17 cellular contexts compared by ENCODE assay signal in the genomic region with DNA sequence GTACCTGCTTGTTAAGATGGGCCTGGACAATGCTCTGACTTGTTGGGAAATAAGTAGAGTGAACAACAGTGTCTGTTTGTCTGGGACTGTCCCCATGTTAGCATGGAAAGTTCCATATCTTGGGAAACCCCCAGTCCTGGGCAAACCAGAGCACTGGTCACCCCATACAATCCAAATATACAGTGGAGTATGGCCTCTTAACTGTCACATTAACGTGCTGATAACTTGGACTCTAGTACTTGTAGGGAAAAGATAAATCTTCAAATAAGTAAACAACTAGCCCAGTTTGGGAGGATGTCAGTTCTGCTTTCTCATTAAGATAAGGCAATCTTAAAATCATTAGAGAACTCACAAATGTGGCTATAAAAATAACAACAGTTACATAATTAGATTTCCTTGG. TPM values are rescaled to one million over a fixed set of nuclear protein-coding genes. Genes with fewer than 3 reads are reported as not detected.
DNase-seq lines count a peak whose midpoint lies in the region; ATAC-seq and TF ChIP-seq lines count a peak whose summit lies in the region.
"Had no signal": no experiment of that assay in that cellular context is flagged by ENCODE, and none has a peak within 500 bp of the region (broad histone marks: within the 10 kb centered on the region; RNA-seq: fewer than 3 reads in every experiment).

No MANE protein-coding gene starts in this region.

- ATAC-seq in HG02588 (IDR thresholded peaks at IDR 0.05; ENCODE audit: unreplicated experiment) = peak; percentile 29
- no peak for ATAC-seq in HG03095 (IDR thresholded peaks at IDR 0.05; ENCODE audit: unreplicated experiment)
- ATAC-seq: left lung, sciatic nerve had no signal

- no peak for TF ChIP-seq CTCF in GM12865 (IDR thresholded peaks at IDR 0.05; ENCODE audit: insufficient read depth, low read depth, low read length, missing control alignments)

- no peak overlapping the region for H4K91ac ChIP-seq in mesenchymal stem cell (ENCODE audit: low read length)

- no peak overlapping the region for H3K23ac ChIP-seq in mesenchymal stem cell (ENCODE audit: low read length in 2 of 2)

- no peaks in the 10 kb centered on the region for H3K36me3 ChIP-seq in mesenchymal stem cell (ENCODE audit: control insufficient read depth in 1 of 2, insufficient read depth in 2 of 2, low read depth in 1 of 2, low read length in 2 of 2)
- H3K36me3 ChIP-seq: left lung, stomach, vagina had no signal

- H3K79me1 ChIP-seq in mesenchymal stem cell (replicated peaks; ENCODE audit: low read length, poor library complexity, severe bottlenecking) = no peaks in the 10 kb centered on the region

- no peak overlapping the region for H2BK12ac ChIP-seq in mesenchymal stem cell (ENCODE audit: low read length in 2 of 2)

- no peak overlapping the region for H3K14ac ChIP-seq in mesenchymal stem cell (ENCODE audit: low read length in 2 of 2)

- H3K4me3 ChIP-seq in GM12865 (ENCODE audit: low read depth, low read length) = no peak overlapping the region
- H3K4me3 ChIP-seq in mesenchymal stem cell (ENCODE audit: insufficient read depth in 1 of 2, low read depth in 1 of 2, low read length in 2 of 2) = no peak overlapping the region
- H3K4me3 ChIP-seq: coronary artery, hepatocyte, left lung, stomach, vagina had no signal

- H2BK120ac ChIP-seq in mesenchymal stem cell (ENCODE audit: low read depth, low read length) = no peak overlapping the region

- H3K4me3 Mint-ChIP-seq in activated CD4-positive, alpha-beta memory T cell treated with anti-CD3 and anti-CD28 coated beads, Interleukin-2, amount 10 ng/mL, durations not matched to agents 7 days and 5 days = no peak overlapping the region
- H3K4me3 Mint-ChIP-seq: nephron progenitor cell had no signal

- no CpG with 5 or more reads among the region's 1 CpG for WGBS in mesenchymal stem cell

- no peak overlapping the region for H3K27ac ChIP-seq in mesenchymal stem cell (ENCODE audit: low read length, poor library complexity, severe bottlenecking)
- H3K27ac ChIP-seq: coronary artery, hepatocyte, vagina had no signal

- H3K4me1 ChIP-seq in mesenchymal stem cell (ENCODE audit: control insufficient read depth, insufficient read depth, low read depth, low read length) = peaks cover 3% of the 10 kb centered on the region

- no peaks in the 10 kb centered on the region for H3K9me3 ChIP-seq in mesenchymal stem cell (ENCODE audit: control insufficient read depth, low read length)
- H3K9me3 ChIP-seq: left lung, stomach, vagina had no signal

- CTCF ChIA-PET in activated CD4-positive, alpha-beta memory T cell treated with anti-CD3 and anti-CD28 coated beads, Interleukin-2, amount 10 ng/mL, durations not matched to agents 7 days and 5 days (lab: Charles Lee) = interaction anchor here (1.4 to 4.4 kb wide), 3 partner anchors 13 to 50 kb away, joined by 3 to 20 read pairs (median 17); no protein-coding TSS in a partner anchor

- no peak overlapping the region for H2AK5ac ChIP-seq in mesenchymal stem cell (ENCODE audit: low read length, severe bottlenecking)

- H3K27me3 Mint-ChIP-seq in activated CD4-positive, alpha-beta memory T cell treated with anti-CD3 and anti-CD28 coated beads, Interleukin-2, amount 10 ng/mL, durations not matched to agents 7 days and 5 days = no peaks in the 10 kb centered on the region
- H3K27me3 Mint-ChIP-seq: CD4-positive, alpha-beta memory T cell had no signal

- no peak overlapping the region for H3K4ac ChIP-seq in mesenchymal stem cell (ENCODE audit: low read depth in 1 of 2, low read length in 2 of 2)

- H3K4me2 ChIP-seq in mesenchymal stem cell (ENCODE audit: low read length, poor library complexity, severe bottlenecking) = no peak overlapping the region
- H3K4me2 ChIP-seq: hepatocyte had no signal

- no peak overlapping the region for H4K8ac ChIP-seq in mesenchymal stem cell (ENCODE audit: low read length)

- POLR2A ChIA-PET in activated CD4-positive, alpha-beta memory T cell treated with anti-CD3 and anti-CD28 coated beads, Interleukin-2, amount 10 ng/mL, durations not matched to agents 7 days and 5 days (lab: Charles Lee) = interaction anchor here (2.0 to 4.4 kb wide), 4 partner anchors 34 to 144 kb away, joined by 5 to 28 read pairs (median 16); partner anchors contain the start of genes JAK2 and RCL1

- H2BK15ac ChIP-seq in mesenchymal stem cell (ENCODE audit: low read depth, poor library complexity, severe bottlenecking) = no peak overlapping the region

- peaks cover 57% of the 10 kb centered on the region for H3K4me1 Mint-ChIP-seq in activated CD4-positive, alpha-beta memory T cell treated with anti-CD3 and anti-CD28 coated beads, Interleukin-2, amount 10 ng/mL, durations not matched to agents 7 days and 5 days
- H3K4me1 Mint-ChIP-seq: nephron progenitor cell had no signal

- H3K27me3 ChIP-seq in mesenchymal stem cell (ENCODE audit: control insufficient read depth in 1 of 2, insufficient read depth in 1 of 2, low read length in 2 of 2) = no peaks in the 10 kb centered on the region
- H3K27me3 ChIP-seq: hepatocyte, left lung, stomach, vagina had no signal

- no peak overlapping the region for H3K9ac ChIP-seq in mesenchymal stem cell (ENCODE audit: low read length)

- no peak overlapping the region for H3K18ac ChIP-seq in mesenchymal stem cell (ENCODE audit: low read depth in 1 of 2, low read length in 2 of 2)

- no peak overlapping the region for H2AFZ ChIP-seq in mesenchymal stem cell (ENCODE audit: low read depth, low read length)
- H2AFZ ChIP-seq: hepatocyte had no signal

- H2BK5ac ChIP-seq in mesenchymal stem cell (ENCODE audit: low read depth, low read length, poor library complexity, severe bottlenecking) = no peak overlapping the region

- peak overlapping the region; percentile 90 for H3K27ac Mint-ChIP-seq in activated CD4-positive, alpha-beta memory T cell treated with anti-CD3 and anti-CD28 coated beads, Interleukin-2, amount 10 ng/mL, durations not matched to agents 7 days and 5 days
- H3K27ac Mint-ChIP-seq: nephron progenitor cell had no signal

- DNase-seq in GM12865 (ENCODE audit: low read depth) = peak; percentile 35
- no peak for DNase-seq in activated CD4-positive, alpha-beta memory T cell treated with anti-CD3 and anti-CD28 coated beads, Interleukin-2, amount 10 ng/mL, durations not matched to agents 7 days and 5 days
- DNase-seq in mesenchymal stem cell = peak; percentile 44
- no peak for DNase-seq in NCI-H2081 (lab: John Stamatoyannopoulos, UW)
- DNase-seq in UCSD-AML1 (lab: John Stamatoyannopoulos, UW; ENCODE audit: unreplicated experiment) = no peak
- DNase-seq: activated CD8-positive, alpha-beta memory T cell treated with anti-CD3 and anti-CD28 coated beads, Interleukin-2, amount 50 U/mL, for 48 hours; CD4-positive, alpha-beta memory T cell; left lung; NCI-H526 treated with DMSO at 0.1 percent for 48 hours; nephron progenitor cell; stomach had no signal

- no peaks in the 10 kb centered on the region for H3K9me3 Mint-ChIP-seq in activated CD4-positive, alpha-beta memory T cell treated with anti-CD3 and anti-CD28 coated beads, Interleukin-2, amount 10 ng/mL, durations not matched to agents 7 days and 5 days
- H3K9me3 Mint-ChIP-seq: nephron progenitor cell had no signal

- H3K36me3 Mint-ChIP-seq in activated CD4-positive, alpha-beta memory T cell treated with anti-CD3 and anti-CD28 coated beads, Interleukin-2, amount 10 ng/mL, durations not matched to agents 7 days and 5 days (ENCODE audit: low read depth) = peaks cover 5% of the 10 kb centered on the region
- H3K36me3 Mint-ChIP-seq: CD4-positive, alpha-beta memory T cell had no signal

RNA-seq across cellular contexts. Expression of gene JAK2, which starts 47.6 kb away (rescaled TPM):
- total RNA-seq in activated CD4-positive, alpha-beta memory T cell treated with anti-CD3 and anti-CD28 coated beads, Interleukin-2, amount 10 ng/mL, durations not matched to agents 7 days and 5 days = 10 to 100 TPM; 27.2 to 30.0 TPM
- polyA plus RNA-seq in mesenchymal stem cell (2013, experiment 1 of 2) = 6.6 TPM
- 6.4 TPM for polyA plus RNA-seq in mesenchymal stem cell (2013, experiment 2 of 2)

Comparison
In these comparisons a context has a peak if more than half of its experiments do, and no peak if none do; other contexts are left out.
1. DNase-seq: peak in GM12865 (single experiment) and mesenchymal stem cell (single experiment); none in activated CD4-positive, alpha-beta memory T cell treated with anti-CD3 and anti-CD28 coated beads, Interleukin-2, amount 10 ng/mL, durations not matched to agents 7 days and 5 days (single experiment), NCI-H2081 (0 of 2) and UCSD-AML1 (single experiment).